Comparison of ENCODE assay signal across 11 cellular contexts in genomic region chr7:156002362-156003001, GRCh38.
"Had no signal": no experiment of that assay in that cellular context is flagged by ENCODE, and none has a peak within 500 bp of the region (broad histone marks: within the 10 kb centered on the region; RNA-seq: fewer than 3 reads in every experiment).

No MANE protein-coding gene starts in this region.

- H3K4me3 ChIP-seq: lung, vagina had no signal

- H3K9me3 Mint-ChIP-seq: activated naive CD4-positive, alpha-beta T cell treated with anti-CD3 and anti-CD28 coated beads, Interleukin-2, amount 50 U/mL, for 24 hours; natural killer cell treated with Interleukin-12 subunit alpha and Interleukin-12 subunit beta and Interleukin-15 and Interleukin-18, amount 100 ng/mL, for 72 hours had no signal

- H3K4me3 Mint-ChIP-seq: activated naive CD4-positive, alpha-beta T cell treated with anti-CD3 and anti-CD28 coated beads, Interleukin-2, amount 50 U/mL, for 24 hours; natural killer cell treated with Interleukin-12 subunit alpha and Interleukin-12 subunit beta and Interleukin-15 and Interleukin-18, amount 100 ng/mL, for 72 hours had no signal

- H3K27ac Mint-ChIP-seq: activated naive CD4-positive, alpha-beta T cell treated with anti-CD3 and anti-CD28 coated beads, Interleukin-2, amount 50 U/mL, for 24 hours; natural killer cell treated with Interleukin-12 subunit alpha and Interleukin-12 subunit beta and Interleukin-15 and Interleukin-18, amount 100 ng/mL, for 72 hours had no signal

- ATAC-seq: activated CD4-positive, CD25-positive, alpha-beta regulatory T cell treated with anti-CD3 and anti-CD28 coated beads, Interleukin-2, amount 50 U/mL, for 24 hours; natural killer cell treated with Interleukin-12 subunit alpha and Interleukin-12 subunit beta and Interleukin-15 and Interleukin-18, amount 100 ng/mL, for 72 hours had no signal

- DNase-seq: activated effector memory CD4-positive, alpha-beta T cell treated with Interleukin-2 at 50 U/mL for 16 hours; activated T-cell treated with anti-CD3 and anti-CD28 coated beads for 4 hours; brain microvascular endothelial cell; hypothalamus; stimulated activated CD4-positive, alpha-beta T cell treated with anti-CD3 and anti-CD28 coated beads, Interleukin-2, amount 100 ng/mL, for 48 hours; stimulated activated CD8-positive, alpha-beta memory T cell treated with anti-CD3 and anti-CD28 coated beads, Interleukin-4, amount 100 ng/mL, for 48 hours had no signal

- H3K27me3 ChIP-seq: brain microvascular endothelial cell, vagina had no signal

- H3K27ac ChIP-seq: brain microvascular endothelial cell, vagina had no signal

- H3K36me3 Mint-ChIP-seq: activated naive CD4-positive, alpha-beta T cell treated with anti-CD3 and anti-CD28 coated beads, Interleukin-2, amount 50 U/mL, for 24 hours; natural killer cell treated with Interleukin-12 subunit alpha and Interleukin-12 subunit beta and Interleukin-15 and Interleukin-18, amount 100 ng/mL, for 72 hours had no signal

- H3K36me3 ChIP-seq: brain microvascular endothelial cell, vagina had no signal

- H3K9me3 ChIP-seq: vagina had no signal
